8 cellular contexts compared by ENCODE assay signal in genomic region chr17:78383725-78384471, GRCh38. TPM values are rescaled to one million over a fixed set of nuclear protein-coding genes. Genes with fewer than 3 reads are reported as not detected.
DNase-seq lines count a peak whose midpoint lies in the region; ATAC-seq, FAIRE-seq and TF ChIP-seq lines count a peak whose summit lies in the region.

No MANE protein-coding gene starts in this region.

- H3K36me3 Mint-ChIP-seq in activated T-helper 1 cell treated with anti-CD3 and anti-CD28 coated beads, Interleukin-12 subunit alpha, Interleukin-12 subunit beta, Interleukin-2, Interleukin-4 antibody, amounts not matched to agents 30 ng/mL and 10 ng/mL and 1 ng/mL, durations not matched to agents 14 hours and 24 hours and 36 hours (ENCODE audit: low read depth): peaks cover 46% of the 10 kb centered on the region

- DNase-seq in GM12891 (ENCODE audit: insufficient read length, low spot score): no peak
- peak; percentile 97 to 99 for DNase-seq in Kasumi-1 (lab: John Stamatoyannopoulos, UW)
- peak; percentile 41 for DNase-seq in activated T-helper 1 cell treated with anti-CD3 and anti-CD28 coated beads, Interleukin-12 subunit alpha, Interleukin-12 subunit beta, Interleukin-2, Interleukin-4 antibody, amounts not matched to agents 30 ng/mL and 10 ng/mL and 1 ng/mL, durations not matched to agents 14 hours and 24 hours and 36 hours (ENCODE audit: low spot score)
- peak; percentile 26 for DNase-seq in globus pallidus (ENCODE audit: low spot score)
- no peak for DNase-seq in sciatic nerve (ENCODE audit: low spot score)
- DNase-seq in NCI-H2196 treated with DMSO at 0.1 percent for 48 hours (lab: John Stamatoyannopoulos, UW; ENCODE audit: unreplicated experiment): no peak
- no peak for DNase-seq in SHP77 treated with DMSO at 0.1 percent for 48 hours (lab: John Stamatoyannopoulos, UW)

- H3K27me3 Mint-ChIP-seq in activated T-helper 1 cell treated with anti-CD3 and anti-CD28 coated beads, Interleukin-12 subunit alpha, Interleukin-12 subunit beta, Interleukin-2, Interleukin-4 antibody, amounts not matched to agents 30 ng/mL and 10 ng/mL and 1 ng/mL, durations not matched to agents 14 hours and 24 hours and 36 hours (ENCODE audit: insufficient read depth): no peaks in the 10 kb centered on the region

- peak; percentile 79 for ATAC-seq in sciatic nerve
- ATAC-seq in HG02571 (IDR thresholded peaks at IDR 0.05; ENCODE audit: unreplicated experiment): no peak

- intact Hi-C loops in activated T-helper 1 cell treated with anti-CD3 and anti-CD28 coated beads, Interleukin-12 subunit alpha, Interleukin-12 subunit beta, Interleukin-2, Interleukin-4 antibody, amounts not matched to agents 30 ng/mL and 10 ng/mL and 1 ng/mL, durations not matched to agents 14 hours and 24 hours and 36 hours (cut with micrococcal nuclease): no loop called here
- intact Hi-C loops in sciatic nerve (cut with DNase I): no loop called here

- H3K4me3 Mint-ChIP-seq in activated T-helper 1 cell treated with anti-CD3 and anti-CD28 coated beads, Interleukin-12 subunit alpha, Interleukin-12 subunit beta, Interleukin-2, Interleukin-4 antibody, amounts not matched to agents 30 ng/mL and 10 ng/mL and 1 ng/mL, durations not matched to agents 14 hours and 24 hours and 36 hours: peak overlapping the region; percentile 82

- TF ChIP-seq POLR2A in GM12891 (IDR thresholded peaks at IDR 0.05; ENCODE audit: low read depth, low read length): no peak

- H3K27ac Mint-ChIP-seq in activated T-helper 1 cell treated with anti-CD3 and anti-CD28 coated beads, Interleukin-12 subunit alpha, Interleukin-12 subunit beta, Interleukin-2, Interleukin-4 antibody, amounts not matched to agents 30 ng/mL and 10 ng/mL and 1 ng/mL, durations not matched to agents 14 hours and 24 hours and 36 hours: peak overlapping the region; percentile 100

- H3K9me3 Mint-ChIP-seq in activated T-helper 1 cell treated with anti-CD3 and anti-CD28 coated beads, Interleukin-12 subunit alpha, Interleukin-12 subunit beta, Interleukin-2, Interleukin-4 antibody, amounts not matched to agents 30 ng/mL and 10 ng/mL and 1 ng/mL, durations not matched to agents 14 hours and 24 hours and 36 hours: no peaks in the 10 kb centered on the region

- peaks cover 84% of the 10 kb centered on the region for H3K4me1 Mint-ChIP-seq in activated T-helper 1 cell treated with anti-CD3 and anti-CD28 coated beads, Interleukin-12 subunit alpha, Interleukin-12 subunit beta, Interleukin-2, Interleukin-4 antibody, amounts not matched to agents 30 ng/mL and 10 ng/mL and 1 ng/mL, durations not matched to agents 14 hours and 24 hours and 36 hours (ENCODE audit: low read depth)

- peak; percentile 41 for FAIRE-seq in GM12891 (lab: Jason Lieb, UNC)

TF ChIP-seq in GM12891, 5 proteins besides CTCF, POLR2A, EP300 and RAD21:
- TF ChIP-seq POLR2AphosphoS5 (IDR thresholded peaks at IDR 0.05; ENCODE audit: low read depth, low read length) (0 out of 2 replicates have a peak, but pooled peaks have one; percentile 36), TAF1 (IDR thresholded peaks at IDR 0.05; ENCODE audit: low read depth, low read length) (no peak), SPI1 (IDR thresholded peaks at IDR 0.05; ENCODE audit: low read depth, low read length) (peak; percentile 53; the same call in 1 of the 2 replicates)

RNA-seq across cellular contexts. Expression of gene PGS1, which starts 5.4 kb away (rescaled TPM):
- 18.5 TPM for polyA plus RNA-seq in GM12891 (2012; ENCODE audit: low read depth, missing spikeins)
- total RNA-seq in activated T-helper 1 cell treated with anti-CD3 and anti-CD28 coated beads, Interleukin-12 subunit alpha, Interleukin-12 subunit beta, Interleukin-2, Interleukin-4 antibody, amounts not matched to agents 30 ng/mL and 10 ng/mL and 1 ng/mL, durations not matched to agents 14 hours and 24 hours and 36 hours: 71.9 and 73.5 TPM in 2 replicates
- total RNA-seq in sciatic nerve: 59.2 TPM

RNA-seq across cellular contexts. Expression of gene SOCS3, which starts 24.0 kb away (rescaled TPM):
- polyA plus RNA-seq in GM12891 (2012; ENCODE audit: low read depth, missing spikeins): 2.0 TPM
- 75.4 and 76.3 TPM in 2 replicates for total RNA-seq in activated T-helper 1 cell treated with anti-CD3 and anti-CD28 coated beads, Interleukin-12 subunit alpha, Interleukin-12 subunit beta, Interleukin-2, Interleukin-4 antibody, amounts not matched to agents 30 ng/mL and 10 ng/mL and 1 ng/mL, durations not matched to agents 14 hours and 24 hours and 36 hours
- total RNA-seq in sciatic nerve: 144 TPM

Comparison
In these comparisons a context has a peak if more than half of its experiments do, and no peak if none do; other contexts are left out.
1. DNase-seq: peak in Kasumi-1 (2 of 2), activated T-helper 1 cell treated with anti-CD3 and anti-CD28 coated beads, Interleukin-12 subunit alpha, Interleukin-12 subunit beta, Interleukin-2, Interleukin-4 antibody, amounts not matched to agents 30 ng/mL and 10 ng/mL and 1 ng/mL, durations not matched to agents 14 hours and 24 hours and 36 hours (single experiment) and globus pallidus (single experiment); none in GM12891 (single experiment), sciatic nerve (single experiment), NCI-H2196 treated with DMSO at 0.1 percent for 48 hours (single experiment) and SHP77 treated with DMSO at 0.1 percent for 48 hours (single experiment).